ENCODE assay signal across 20 cellular contexts in the genomic region with DNA sequence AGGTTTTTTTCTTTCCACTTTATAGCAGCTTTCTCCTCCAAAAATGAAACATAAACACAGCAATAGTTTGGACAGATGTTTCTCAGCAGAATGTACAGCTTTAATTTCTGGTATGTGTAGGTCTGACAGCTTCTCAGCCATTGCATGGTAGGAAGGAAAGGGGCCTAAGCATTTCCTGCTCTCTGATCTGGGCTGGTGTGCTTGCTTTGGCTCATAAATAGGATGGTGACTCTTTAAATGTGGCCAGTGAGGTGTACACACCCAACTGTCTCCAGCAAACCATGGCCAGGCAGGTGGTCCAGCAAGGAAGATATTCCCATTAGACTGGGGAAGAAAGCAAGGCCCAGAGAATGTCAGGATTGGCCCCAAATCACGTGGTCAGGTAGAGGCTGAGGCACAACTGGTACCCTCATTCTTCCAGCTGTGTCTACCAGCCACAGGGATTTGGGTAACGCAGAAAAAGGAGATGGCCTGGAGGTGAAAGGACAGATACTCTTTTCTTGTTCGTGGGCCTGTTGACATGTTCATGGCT. TPM values are rescaled to one million over a fixed set of nuclear protein-coding genes. Genes with fewer than 3 reads are reported as not detected.
DNase-seq lines count a peak whose midpoint lies in the region; ATAC-seq and TF ChIP-seq lines count a peak whose summit lies in the region.
"Had no signal": no experiment of that assay in that cellular context is flagged by ENCODE, and none has a peak within 500 bp of the region (broad histone marks: within the 10 kb centered on the region; RNA-seq: fewer than 3 reads in every experiment).

No MANE protein-coding gene starts in this region.

- no peaks in the 10 kb centered on the region for H3K9me2 ChIP-seq in Loucy (replicated peaks; ENCODE audit: low read depth, low read length)

- POLR2A ChIA-PET in activated CD4-positive, alpha-beta T cell treated with anti-CD3 and anti-CD28 coated beads, Interleukin-2, amount 10 ng/mL, durations not matched to agents 7 days and 5 days (lab: Charles Lee): interaction anchor here (1.0 kb wide), 1 partner anchor 10 kb away, joined by 3 read pairs; no protein-coding TSS in a partner anchor

- H3K36me3 ChIP-seq in Loucy (ENCODE audit: insufficient read depth, low read length) (no peaks in the 10 kb centered on the region), thyroid gland (no peaks in the 10 kb centered on the region)

- H3K79me2 ChIP-seq in Loucy (ENCODE audit: insufficient read depth, low read length): no peaks in the 10 kb centered on the region

- no peaks in the 10 kb centered on the region for H3K27me3 Mint-ChIP-seq in activated CD4-positive, alpha-beta T cell treated with anti-CD3 and anti-CD28 coated beads, Interleukin-2, amount 10 ng/mL, durations not matched to agents 7 days and 5 days
- no peaks in the 10 kb centered on the region for H3K27me3 Mint-ChIP-seq in osteocyte (ENCODE audit: unreplicated experiment)
- H3K27me3 Mint-ChIP-seq: activated naive CD8-positive, alpha-beta T cell; central memory CD8-positive, alpha-beta T cell had no signal

- intact Hi-C loops in thyroid gland (cut with DNase I): loop anchor here (5.0 kb wide), 1 partner anchor 73 kb away; no protein-coding TSS in a partner anchor

- peak overlapping the region; percentile 69 for H3K4me3 ChIP-seq in Loucy (ENCODE audit: low read length, poor library complexity, severe bottlenecking)
- no peak overlapping the region for H3K4me3 ChIP-seq in coronary artery
- H3K4me3 ChIP-seq in thyroid gland (replicated peaks in 1 of 3): no peak overlapping the region
- H3K4me3 ChIP-seq: GM12878, GM23248, SK-N-MC, thoracic aorta had no signal

- peak overlapping the region; percentile 36; the same call in 1 of the 2 replicates for H2AFZ ChIP-seq in Loucy (ENCODE audit: low read length)
- H2AFZ ChIP-seq: GM23248 had no signal

- no peaks in the 10 kb centered on the region for H4K20me1 ChIP-seq in Loucy (ENCODE audit: insufficient read depth, low read length, poor library complexity, severe bottlenecking)

- no peak overlapping the region for H3K27ac ChIP-seq in coronary artery
- H3K27ac ChIP-seq in thyroid gland: no peak overlapping the region
- H3K27ac ChIP-seq: GM23248, SK-N-MC, thoracic aorta had no signal

- TF ChIP-seq CTCF in Loucy (conservative IDR thresholded peaks at IDR 0.05; ENCODE audit: low read length): no peak
- TF ChIP-seq CTCF in coronary artery (IDR thresholded peaks at IDR 0.05): no peak
- no peak for TF ChIP-seq CTCF in osteocyte (IDR thresholded peaks at IDR 0.05)
- no peak for TF ChIP-seq CTCF in thyroid gland (IDR thresholded peaks at IDR 0.05)

- peak overlapping the region; percentile 92 for H3K4me2 ChIP-seq in Loucy (ENCODE audit: low read depth, low read length, poor library complexity, severe bottlenecking)

- peaks cover 11% of the 10 kb centered on the region for H3F3A ChIP-seq in Loucy (ENCODE audit: low read depth)

- H3K4me1 Mint-ChIP-seq in activated CD4-positive, alpha-beta T cell treated with anti-CD3 and anti-CD28 coated beads, Interleukin-2, amount 10 ng/mL, durations not matched to agents 7 days and 5 days: peaks cover 27% of the 10 kb centered on the region
- H3K4me1 Mint-ChIP-seq in osteocyte (ENCODE audit: unreplicated experiment): peaks cover 81% of the 10 kb centered on the region
- H3K4me1 Mint-ChIP-seq: central memory CD8-positive, alpha-beta T cell had no signal

- 88 to 93% methylated on average over 3 of the region's 3 CpGs for WGBS in thyroid gland, 2 donors

- TF ChIP-seq POLR2A in thyroid gland (IDR thresholded peaks at IDR 0.05): no peak

- no peak for ATAC-seq in HG03439 (IDR thresholded peaks at IDR 0.05; ENCODE audit: unreplicated experiment)
- ATAC-seq: GM12878 had no signal

- peaks cover 5% of the 10 kb centered on the region for H3K36me3 Mint-ChIP-seq in activated CD4-positive, alpha-beta T cell treated with anti-CD3 and anti-CD28 coated beads, Interleukin-2, amount 10 ng/mL, durations not matched to agents 7 days and 5 days (ENCODE audit: low read depth)
- peaks cover 63% of the 10 kb centered on the region for H3K36me3 Mint-ChIP-seq in osteocyte (ENCODE audit: unreplicated experiment)
- H3K36me3 Mint-ChIP-seq: activated naive CD8-positive, alpha-beta T cell had no signal

- H3K27me3 ChIP-seq in Loucy (ENCODE audit: insufficient read depth, low read length, poor library complexity, severe bottlenecking): no peaks in the 10 kb centered on the region
- no peaks in the 10 kb centered on the region for H3K27me3 ChIP-seq in thyroid gland

- CTCF ChIA-PET in activated CD4-positive, alpha-beta T cell treated with anti-CD3 and anti-CD28 coated beads, Interleukin-2, amount 10 ng/mL, durations not matched to agents 7 days and 5 days (lab: Charles Lee): interaction anchor here (1.4 to 2.2 kb wide), 2 partner anchors 73 to 77 kb away, joined by 4 to 8 read pairs; no protein-coding TSS in a partner anchor

- no peaks in the 10 kb centered on the region; the same call in 1 of the 2 replicates for H3K9me3 ChIP-seq in Loucy (ENCODE audit: insufficient read depth, low read depth, low read length)
- no peaks in the 10 kb centered on the region for H3K9me3 ChIP-seq in thyroid gland
- H3K9me3 ChIP-seq: thoracic aorta had no signal

- DNase-seq in activated CD4-positive, alpha-beta T cell treated with anti-CD3 and anti-CD28 coated beads, Interleukin-2, amount 10 ng/mL, durations not matched to agents 7 days and 5 days: peak; percentile 34
- no peak for DNase-seq in activated CD4-positive, alpha-beta T cell treated with anti-CD3 and anti-CD28 coated beads, Interleukin-2, amount 50 U/mL, for 48 hours
- peak; percentile 45 for DNase-seq in coronary artery (ENCODE audit: low spot score)
- DNase-seq in osteocyte (ENCODE audit: extremely low spot score, unreplicated experiment): peak; percentile 75
- DNase-seq in NCI-H128 (lab: John Stamatoyannopoulos, UW; ENCODE audit: unreplicated experiment): no peak
- no peak for DNase-seq in thyroid gland
- DNase-seq: glutamatergic neuron; GM23248; NCI-H187 treated with DMSO at 0.1 percent for 48 hours; NCI-H526; occipital lobe; OCI-M1; stimulated activated CD4-positive, alpha-beta T cell treated with anti-CD3 and anti-CD28 coated beads, Interleukin-2, amount 100 ng/mL, for 48 hours had no signal

- peak overlapping the region; percentile 71 for H3K9ac ChIP-seq in Loucy (ENCODE audit: low read depth, low read length, poor library complexity, severe bottlenecking)
- H3K9ac ChIP-seq: GM23248 had no signal

- H3K27ac Mint-ChIP-seq in activated CD4-positive, alpha-beta T cell treated with anti-CD3 and anti-CD28 coated beads, Interleukin-2, amount 10 ng/mL, durations not matched to agents 7 days and 5 days: peak overlapping the region; percentile 78
- peak overlapping the region; percentile 89 for H3K27ac Mint-ChIP-seq in osteocyte (ENCODE audit: unreplicated experiment)
- H3K27ac Mint-ChIP-seq: activated naive CD8-positive, alpha-beta T cell had no signal

- H3K4me1 ChIP-seq in Loucy (ENCODE audit: insufficient read depth, low read length, poor library complexity, severe bottlenecking): peaks cover 31% of the 10 kb centered on the region
- no peaks in the 10 kb centered on the region for H3K4me1 ChIP-seq in thyroid gland

- H3K9me3 Mint-ChIP-seq in activated CD4-positive, alpha-beta T cell treated with anti-CD3 and anti-CD28 coated beads, Interleukin-2, amount 10 ng/mL, durations not matched to agents 7 days and 5 days: peaks cover 6% of the 10 kb centered on the region
- H3K9me3 Mint-ChIP-seq in osteocyte (ENCODE audit: unreplicated experiment): no peaks in the 10 kb centered on the region
- H3K9me3 Mint-ChIP-seq: central memory CD8-positive, alpha-beta T cell had no signal

- H3K4me3 Mint-ChIP-seq in activated CD4-positive, alpha-beta T cell treated with anti-CD3 and anti-CD28 coated beads, Interleukin-2, amount 10 ng/mL, durations not matched to agents 7 days and 5 days: no peak overlapping the region
- H3K4me3 Mint-ChIP-seq in osteocyte (ENCODE audit: unreplicated experiment): no peak overlapping the region
- H3K4me3 Mint-ChIP-seq: activated naive CD8-positive, alpha-beta T cell; central memory CD8-positive, alpha-beta T cell had no signal

RNA-seq across cellular contexts. Expression of a gene that starts 52.1 kb away (rescaled TPM):
- 1 to 10 TPM; 1.0 to 1.1 TPM for total RNA-seq in activated CD4-positive, alpha-beta T cell treated with anti-CD3 and anti-CD28 coated beads, Interleukin-2, amount 10 ng/mL, durations not matched to agents 7 days and 5 days
- 1,149 and 1,161 TPM in 2 replicates for total RNA-seq in osteocyte
- total RNA-seq in thyroid gland: 1 to 10 TPM; 3.0 to 6.1 (median 4.3) TPM

Comparison
In these comparisons a context has a peak if more than half of its experiments do, and no peak if none do; other contexts are left out.
1. DNase-seq: peak in activated CD4-positive, alpha-beta T cell treated with anti-CD3 and anti-CD28 coated beads, Interleukin-2, amount 10 ng/mL, durations not matched to agents 7 days and 5 days (single experiment), coronary artery (single experiment) and osteocyte (single experiment); none in activated CD4-positive, alpha-beta T cell treated with anti-CD3 and anti-CD28 coated beads, Interleukin-2, amount 50 U/mL, for 48 hours (0 of 2), NCI-H128 (single experiment) and thyroid gland (0 of 2).
2. RNA of a gene that starts 52.1 kb away (total RNA-seq): 1,149 to 1,161 TPM in osteocyte; 3.0 to 6.1 TPM in thyroid gland and 1.0 to 1.1 TPM in activated CD4-positive, alpha-beta T cell treated with anti-CD3 and anti-CD28 coated beads, Interleukin-2, amount 10 ng/mL, durations not matched to agents 7 days and 5 days; every median in the first group is over 100 times any median in the second.